Comparison of ENCODE assay signal across 1 cellular context in the genomic region with DNA sequence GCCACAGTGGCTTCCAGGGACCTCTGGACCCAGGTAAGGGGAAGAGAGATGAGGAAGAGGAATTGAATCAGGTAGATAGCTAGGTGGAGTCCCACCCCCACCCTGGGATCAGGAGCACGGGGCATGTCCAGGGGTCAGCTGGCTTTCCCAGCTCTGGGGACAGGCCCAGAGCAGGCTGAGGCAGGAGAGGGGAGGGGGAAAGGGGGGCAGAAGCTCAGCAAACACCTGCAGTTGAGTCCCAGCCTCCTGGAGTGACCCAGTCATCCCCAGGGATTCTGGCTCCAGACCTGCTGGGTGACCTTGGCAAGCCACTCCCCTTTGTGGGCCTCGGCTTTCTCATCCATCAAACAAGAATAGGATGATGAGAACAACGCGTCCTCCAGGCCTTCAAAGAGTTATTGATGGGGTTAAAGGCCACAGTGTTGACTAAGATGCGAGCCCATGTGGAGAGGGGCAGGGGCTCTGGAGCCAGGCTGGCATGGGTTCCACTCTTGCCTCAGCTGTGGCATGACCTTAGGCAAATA.
TF ChIP-seq lines count a peak whose summit lies in the region.

No MANE protein-coding gene starts in this region.

TF ChIP-seq in HepG2, 621 proteins besides CTCF, POLR2A, EP300 and RAD21 (continued from another document):
- TF ChIP-seq, protein P1, sequence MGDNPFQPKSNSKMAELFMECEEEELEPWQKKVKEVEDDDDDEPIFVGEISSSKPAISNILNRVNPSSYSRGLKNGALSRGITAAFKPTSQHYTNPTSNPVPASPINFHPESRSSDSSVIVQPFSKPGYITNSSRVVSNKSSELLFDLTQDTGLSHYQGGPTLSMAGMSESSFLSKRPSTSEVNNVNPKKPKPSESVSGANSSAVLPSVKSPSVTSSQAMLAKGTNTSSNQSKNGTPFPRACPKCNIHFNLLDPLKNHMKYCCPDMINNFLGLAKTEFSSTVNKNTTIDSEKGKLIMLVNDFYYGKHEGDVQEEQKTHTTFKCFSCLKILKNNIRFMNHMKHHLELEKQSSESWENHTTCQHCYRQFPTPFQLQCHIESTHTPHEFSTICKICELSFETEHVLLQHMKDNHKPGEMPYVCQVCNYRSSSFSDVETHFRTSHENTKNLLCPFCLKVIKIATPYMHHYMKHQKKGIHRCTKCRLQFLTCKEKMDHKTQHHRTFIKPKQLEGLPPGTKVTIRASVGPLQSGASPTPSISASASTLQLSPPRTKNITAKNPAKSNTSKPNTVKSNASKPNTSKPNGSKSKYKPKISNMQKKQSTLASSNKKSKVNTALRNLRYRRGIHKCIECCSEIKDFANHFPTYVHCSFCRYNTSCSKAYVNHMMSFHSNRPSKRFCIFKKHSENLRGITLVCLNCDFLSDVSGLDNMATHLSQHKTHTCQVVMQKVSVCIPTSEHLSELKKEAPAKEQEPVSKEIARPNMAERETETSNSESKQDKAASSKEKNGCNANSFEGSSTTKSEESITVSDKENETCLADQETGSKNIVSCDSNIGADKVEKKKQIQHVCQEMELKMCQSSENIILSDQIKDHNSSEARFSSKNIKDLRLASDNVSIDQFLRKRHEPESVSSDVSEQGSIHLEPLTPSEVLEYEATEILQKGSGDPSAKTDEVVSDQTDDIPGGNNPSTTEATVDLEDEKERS (CRISPR knock-in tag; IDR thresholded peaks at IDR 0.05), result no peak
- TF ChIP-seq ZNF766 (CRISPR knock-in tag; IDR thresholded peaks at IDR 0.05; ENCODE audit: borderline replicate concordance) (no peak), LCORL (IDR thresholded peaks at IDR 0.05) (no peak), LCORL (CRISPR knock-in tag; IDR thresholded peaks at IDR 0.05) (peak; percentile 60; the same call in 1 of the 2 replicates), ZNF773 (CRISPR knock-in tag; IDR thresholded peaks at IDR 0.05; ENCODE audit: borderline replicate concordance) (no peak), GTF3A (CRISPR knock-in tag; conservative IDR thresholded peaks at IDR 0.05) (no peak), ZNF562 (CRISPR knock-in tag; IDR thresholded peaks at IDR 0.05; ENCODE audit: borderline replicate concordance) (no peak), HOXA3 (CRISPR knock-in tag; IDR thresholded peaks at IDR 0.05) (0 out of 2 replicates have a peak, but pooled peaks have one; percentile 21), PRMT3 (CRISPR knock-in tag; IDR thresholded peaks at IDR 0.05; ENCODE audit: borderline replicate concordance, low read depth) (peak; percentile 26; the same call in 1 of the 2 replicates), ARID2 (CRISPR knock-in tag; IDR thresholded peaks at IDR 0.05; ENCODE audit: borderline replicate concordance) (0 out of 2 replicates have a peak, but pooled peaks have one; percentile 42), KDM2A (CRISPR knock-in tag; IDR thresholded peaks at IDR 0.05; ENCODE audit: borderline replicate concordance, low read depth) (0 out of 2 replicates have a peak, but pooled peaks have one; percentile 15), ZFP36L1 (CRISPR knock-in tag; IDR thresholded peaks at IDR 0.05) (no peak), MEIS1 (CRISPR knock-in tag; IDR thresholded peaks at IDR 0.05; ENCODE audit: borderline replicate concordance) (0 out of 2 replicates have a peak, but pooled peaks have one; percentile 31), MAFK (conservative IDR thresholded peaks at IDR 0.05 in 1 of 2, IDR thresholded peaks at IDR 0.05 in 1 of 2; ENCODE audit: low read length in 2 of 2) (no peak), ZNF460 (CRISPR knock-in tag; IDR thresholded peaks at IDR 0.05; ENCODE audit: borderline replicate concordance) (no peak; the same call in 1 of the 2 replicates)
- TF ChIP-seq, protein P2, sequence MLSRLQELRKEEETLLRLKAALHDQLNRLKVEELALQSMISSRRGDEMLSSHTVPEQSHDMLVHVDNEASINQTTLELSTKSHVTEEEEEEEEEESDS (CRISPR knock-in tag; IDR thresholded peaks at IDR 0.05; ENCODE audit: borderline replicate concordance), result no peak
- TF ChIP-seq, protein P3, sequence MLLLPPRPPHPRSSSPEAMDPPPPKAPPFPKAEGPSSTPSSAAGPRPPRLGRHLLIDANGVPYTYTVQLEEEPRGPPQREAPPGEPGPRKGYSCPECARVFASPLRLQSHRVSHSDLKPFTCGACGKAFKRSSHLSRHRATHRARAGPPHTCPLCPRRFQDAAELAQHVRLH (CRISPR knock-in tag; IDR thresholded peaks at IDR 0.05; ENCODE audit: borderline replicate concordance, low read depth), result no peak
- TF ChIP-seq, protein P4, sequence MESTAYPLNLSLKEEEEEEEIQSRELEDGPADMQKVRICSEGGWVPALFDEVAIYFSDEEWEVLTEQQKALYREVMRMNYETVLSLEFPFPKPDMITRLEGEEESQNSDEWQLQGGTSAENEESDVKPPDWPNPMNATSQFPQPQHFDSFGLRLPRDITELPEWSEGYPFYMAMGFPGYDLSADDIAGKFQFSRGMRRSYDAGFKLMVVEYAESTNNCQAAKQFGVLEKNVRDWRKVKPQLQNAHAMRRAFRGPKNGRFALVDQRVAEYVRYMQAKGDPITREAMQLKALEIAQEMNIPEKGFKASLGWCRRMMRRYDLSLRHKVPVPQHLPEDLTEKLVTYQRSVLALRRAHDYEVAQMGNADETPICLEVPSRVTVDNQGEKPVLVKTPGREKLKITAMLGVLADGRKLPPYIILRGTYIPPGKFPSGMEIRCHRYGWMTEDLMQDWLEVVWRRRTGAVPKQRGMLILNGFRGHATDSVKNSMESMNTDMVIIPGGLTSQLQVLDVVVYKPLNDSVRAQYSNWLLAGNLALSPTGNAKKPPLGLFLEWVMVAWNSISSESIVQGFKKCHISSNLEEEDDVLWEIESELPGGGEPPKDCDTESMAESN (CRISPR knock-in tag; conservative IDR thresholded peaks at IDR 0.05), result no peak
- TF ChIP-seq, protein P5, sequence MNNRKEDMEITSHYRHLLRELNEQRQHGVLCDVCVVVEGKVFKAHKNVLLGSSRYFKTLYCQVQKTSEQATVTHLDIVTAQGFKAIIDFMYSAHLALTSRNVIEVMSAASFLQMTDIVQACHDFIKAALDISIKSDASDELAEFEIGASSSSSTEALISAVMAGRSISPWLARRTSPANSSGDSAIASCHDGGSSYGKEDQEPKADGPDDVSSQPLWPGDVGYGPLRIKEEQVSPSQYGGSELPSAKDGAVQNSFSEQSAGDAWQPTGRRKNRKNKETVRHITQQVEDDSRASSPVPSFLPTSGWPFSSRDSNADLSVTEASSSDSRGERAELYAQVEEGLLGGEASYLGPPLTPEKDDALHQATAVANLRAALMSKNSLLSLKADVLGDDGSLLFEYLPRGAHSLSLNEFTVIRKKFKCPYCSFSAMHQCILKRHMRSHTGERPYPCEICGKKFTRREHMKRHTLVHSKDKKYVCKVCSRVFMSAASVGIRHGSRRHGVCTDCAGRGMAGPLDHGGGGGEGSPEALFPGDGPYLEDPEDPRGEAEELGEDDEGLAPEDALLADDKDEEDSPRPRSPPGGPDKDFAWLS (CRISPR knock-in tag; IDR thresholded peaks at IDR 0.05; ENCODE audit: borderline replicate concordance), result no peak
- TF ChIP-seq, protein P6, sequence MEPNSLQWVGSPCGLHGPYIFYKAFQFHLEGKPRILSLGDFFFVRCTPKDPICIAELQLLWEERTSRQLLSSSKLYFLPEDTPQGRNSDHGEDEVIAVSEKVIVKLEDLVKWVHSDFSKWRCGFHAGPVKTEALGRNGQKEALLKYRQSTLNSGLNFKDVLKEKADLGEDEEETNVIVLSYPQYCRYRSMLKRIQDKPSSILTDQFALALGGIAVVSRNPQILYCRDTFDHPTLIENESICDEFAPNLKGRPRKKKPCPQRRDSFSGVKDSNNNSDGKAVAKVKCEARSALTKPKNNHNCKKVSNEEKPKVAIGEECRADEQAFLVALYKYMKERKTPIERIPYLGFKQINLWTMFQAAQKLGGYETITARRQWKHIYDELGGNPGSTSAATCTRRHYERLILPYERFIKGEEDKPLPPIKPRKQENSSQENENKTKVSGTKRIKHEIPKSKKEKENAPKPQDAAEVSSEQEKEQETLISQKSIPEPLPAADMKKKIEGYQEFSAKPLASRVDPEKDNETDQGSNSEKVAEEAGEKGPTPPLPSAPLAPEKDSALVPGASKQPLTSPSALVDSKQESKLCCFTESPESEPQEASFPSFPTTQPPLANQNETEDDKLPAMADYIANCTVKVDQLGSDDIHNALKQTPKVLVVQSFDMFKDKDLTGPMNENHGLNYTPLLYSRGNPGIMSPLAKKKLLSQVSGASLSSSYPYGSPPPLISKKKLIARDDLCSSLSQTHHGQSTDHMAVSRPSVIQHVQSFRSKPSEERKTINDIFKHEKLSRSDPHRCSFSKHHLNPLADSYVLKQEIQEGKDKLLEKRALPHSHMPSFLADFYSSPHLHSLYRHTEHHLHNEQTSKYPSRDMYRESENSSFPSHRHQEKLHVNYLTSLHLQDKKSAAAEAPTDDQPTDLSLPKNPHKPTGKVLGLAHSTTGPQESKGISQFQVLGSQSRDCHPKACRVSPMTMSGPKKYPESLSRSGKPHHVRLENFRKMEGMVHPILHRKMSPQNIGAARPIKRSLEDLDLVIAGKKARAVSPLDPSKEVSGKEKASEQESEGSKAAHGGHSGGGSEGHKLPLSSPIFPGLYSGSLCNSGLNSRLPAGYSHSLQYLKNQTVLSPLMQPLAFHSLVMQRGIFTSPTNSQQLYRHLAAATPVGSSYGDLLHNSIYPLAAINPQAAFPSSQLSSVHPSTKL (CRISPR knock-in tag; IDR thresholded peaks at IDR 0.05), result peak; percentile 82
- TF ChIP-seq, protein P7, sequence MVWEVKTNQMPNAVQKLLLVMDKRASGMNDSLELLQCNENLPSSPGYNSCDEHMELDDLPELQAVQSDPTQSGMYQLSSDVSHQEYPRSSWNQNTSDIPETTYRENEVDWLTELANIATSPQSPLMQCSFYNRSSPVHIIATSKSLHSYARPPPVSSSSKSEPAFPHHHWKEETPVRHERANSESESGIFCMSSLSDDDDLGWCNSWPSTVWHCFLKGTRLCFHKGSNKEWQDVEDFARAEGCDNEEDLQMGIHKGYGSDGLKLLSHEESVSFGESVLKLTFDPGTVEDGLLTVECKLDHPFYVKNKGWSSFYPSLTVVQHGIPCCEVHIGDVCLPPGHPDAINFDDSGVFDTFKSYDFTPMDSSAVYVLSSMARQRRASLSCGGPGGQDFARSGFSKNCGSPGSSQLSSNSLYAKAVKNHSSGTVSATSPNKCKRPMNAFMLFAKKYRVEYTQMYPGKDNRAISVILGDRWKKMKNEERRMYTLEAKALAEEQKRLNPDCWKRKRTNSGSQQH (CRISPR knock-in tag; IDR thresholded peaks at IDR 0.05; ENCODE audit: low read depth), result no peak
- TF ChIP-seq, protein P8, sequence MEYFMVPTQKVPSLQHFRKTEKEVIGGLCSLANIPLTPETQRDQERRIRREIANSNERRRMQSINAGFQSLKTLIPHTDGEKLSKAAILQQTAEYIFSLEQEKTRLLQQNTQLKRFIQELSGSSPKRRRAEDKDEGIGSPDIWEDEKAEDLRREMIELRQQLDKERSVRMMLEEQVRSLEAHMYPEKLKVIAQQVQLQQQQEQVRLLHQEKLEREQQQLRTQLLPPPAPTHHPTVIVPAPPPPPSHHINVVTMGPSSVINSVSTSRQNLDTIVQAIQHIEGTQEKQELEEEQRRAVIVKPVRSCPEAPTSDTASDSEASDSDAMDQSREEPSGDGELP (IDR thresholded peaks at IDR 0.05; ENCODE audit: borderline replicate concordance, low read depth), result peak; percentile 83; the same call in 1 of the 2 replicates
- TF ChIP-seq, protein P9, sequence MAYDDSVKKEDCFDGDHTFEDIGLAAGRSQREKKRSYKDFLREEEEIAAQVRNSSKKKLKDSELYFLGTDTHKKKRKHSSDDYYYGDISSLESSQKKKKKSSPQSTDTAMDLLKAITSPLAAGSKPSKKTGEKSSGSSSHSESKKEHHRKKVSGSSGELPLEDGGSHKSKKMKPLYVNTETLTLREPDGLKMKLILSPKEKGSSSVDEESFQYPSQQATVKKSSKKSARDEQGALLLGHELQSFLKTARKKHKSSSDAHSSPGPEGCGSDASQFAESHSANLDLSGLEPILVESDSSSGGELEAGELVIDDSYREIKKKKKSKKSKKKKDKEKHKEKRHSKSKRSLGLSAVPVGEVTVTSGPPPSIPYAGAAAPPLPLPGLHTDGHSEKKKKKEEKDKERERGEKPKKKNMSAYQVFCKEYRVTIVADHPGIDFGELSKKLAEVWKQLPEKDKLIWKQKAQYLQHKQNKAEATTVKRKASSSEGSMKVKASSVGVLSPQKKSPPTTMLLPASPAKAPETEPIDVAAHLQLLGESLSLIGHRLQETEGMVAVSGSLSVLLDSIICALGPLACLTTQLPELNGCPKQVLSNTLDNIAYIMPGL (CRISPR knock-in tag; IDR thresholded peaks at IDR 0.05; ENCODE audit: borderline replicate concordance in 1 of 2, low read depth in 1 of 2), result 0 out of 4 replicates have a peak, but pooled peaks of 1 of the 2 experiments have one; percentile 23
- TF ChIP-seq, protein P10, sequence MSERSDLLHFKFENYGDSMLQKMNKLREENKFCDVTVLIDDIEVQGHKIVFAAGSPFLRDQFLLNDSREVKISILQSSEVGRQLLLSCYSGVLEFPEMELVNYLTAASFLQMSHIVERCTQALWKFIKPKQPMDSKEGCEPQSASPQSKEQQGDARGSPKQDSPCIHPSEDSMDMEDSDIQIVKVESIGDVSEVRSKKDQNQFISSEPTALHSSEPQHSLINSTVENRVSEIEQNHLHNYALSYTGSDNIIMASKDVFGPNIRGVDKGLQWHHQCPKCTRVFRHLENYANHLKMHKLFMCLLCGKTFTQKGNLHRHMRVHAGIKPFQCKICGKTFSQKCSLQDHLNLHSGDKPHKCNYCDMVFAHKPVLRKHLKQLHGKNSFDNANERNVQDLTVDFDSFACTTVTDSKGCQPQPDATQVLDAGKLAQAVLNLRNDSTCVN (CRISPR knock-in tag; IDR thresholded peaks at IDR 0.05; ENCODE audit: borderline replicate concordance), result peak; percentile 23; the same call in 1 of the 2 replicates
- TF ChIP-seq, protein P11, sequence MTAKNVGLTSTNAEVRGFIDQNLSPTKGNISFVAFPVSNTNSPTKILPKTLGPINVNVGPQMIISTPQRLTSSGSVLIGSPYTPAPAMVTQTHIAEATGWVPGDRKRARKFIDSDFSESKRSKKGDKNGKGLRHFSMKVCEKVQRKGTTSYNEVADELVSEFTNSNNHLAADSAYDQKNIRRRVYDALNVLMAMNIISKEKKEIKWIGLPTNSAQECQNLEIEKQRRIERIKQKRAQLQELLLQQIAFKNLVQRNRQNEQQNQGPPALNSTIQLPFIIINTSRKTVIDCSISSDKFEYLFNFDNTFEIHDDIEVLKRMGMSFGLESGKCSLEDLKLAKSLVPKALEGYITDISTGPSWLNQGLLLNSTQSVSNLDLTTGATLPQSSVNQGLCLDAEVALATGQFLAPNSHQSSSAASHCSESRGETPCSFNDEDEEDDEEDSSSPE (CRISPR knock-in tag; IDR thresholded peaks at IDR 0.05), result 0 out of 2 replicates have a peak, but pooled peaks have one; percentile 24
- TF ChIP-seq, protein P12, sequence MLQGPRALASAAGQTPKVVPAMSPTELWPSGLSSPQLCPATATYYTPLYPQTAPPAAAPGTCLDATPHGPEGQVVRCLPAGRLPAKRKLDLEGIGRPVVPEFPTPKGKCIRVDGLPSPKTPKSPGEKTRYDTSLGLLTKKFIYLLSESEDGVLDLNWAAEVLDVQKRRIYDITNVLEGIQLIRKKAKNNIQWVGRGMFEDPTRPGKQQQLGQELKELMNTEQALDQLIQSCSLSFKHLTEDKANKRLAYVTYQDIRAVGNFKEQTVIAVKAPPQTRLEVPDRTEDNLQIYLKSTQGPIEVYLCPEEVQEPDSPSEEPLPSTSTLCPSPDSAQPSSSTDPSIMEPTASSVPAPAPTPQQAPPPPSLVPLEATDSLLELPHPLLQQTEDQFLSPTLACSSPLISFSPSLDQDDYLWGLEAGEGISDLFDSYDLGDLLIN (CRISPR knock-in tag; IDR thresholded peaks at IDR 0.05; ENCODE audit: borderline replicate concordance), result no peak
- TF ChIP-seq, protein P13, sequence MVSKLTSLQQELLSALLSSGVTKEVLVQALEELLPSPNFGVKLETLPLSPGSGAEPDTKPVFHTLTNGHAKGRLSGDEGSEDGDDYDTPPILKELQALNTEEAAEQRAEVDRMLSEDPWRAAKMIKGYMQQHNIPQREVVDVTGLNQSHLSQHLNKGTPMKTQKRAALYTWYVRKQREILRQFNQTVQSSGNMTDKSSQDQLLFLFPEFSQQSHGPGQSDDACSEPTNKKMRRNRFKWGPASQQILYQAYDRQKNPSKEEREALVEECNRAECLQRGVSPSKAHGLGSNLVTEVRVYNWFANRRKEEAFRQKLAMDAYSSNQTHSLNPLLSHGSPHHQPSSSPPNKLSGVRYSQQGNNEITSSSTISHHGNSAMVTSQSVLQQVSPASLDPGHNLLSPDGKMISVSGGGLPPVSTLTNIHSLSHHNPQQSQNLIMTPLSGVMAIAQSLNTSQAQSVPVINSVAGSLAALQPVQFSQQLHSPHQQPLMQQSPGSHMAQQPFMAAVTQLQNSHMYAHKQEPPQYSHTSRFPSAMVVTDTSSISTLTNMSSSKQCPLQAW (CRISPR knock-in tag; IDR thresholded peaks at IDR 0.05), result no peak
